In the genomic region with DNA sequence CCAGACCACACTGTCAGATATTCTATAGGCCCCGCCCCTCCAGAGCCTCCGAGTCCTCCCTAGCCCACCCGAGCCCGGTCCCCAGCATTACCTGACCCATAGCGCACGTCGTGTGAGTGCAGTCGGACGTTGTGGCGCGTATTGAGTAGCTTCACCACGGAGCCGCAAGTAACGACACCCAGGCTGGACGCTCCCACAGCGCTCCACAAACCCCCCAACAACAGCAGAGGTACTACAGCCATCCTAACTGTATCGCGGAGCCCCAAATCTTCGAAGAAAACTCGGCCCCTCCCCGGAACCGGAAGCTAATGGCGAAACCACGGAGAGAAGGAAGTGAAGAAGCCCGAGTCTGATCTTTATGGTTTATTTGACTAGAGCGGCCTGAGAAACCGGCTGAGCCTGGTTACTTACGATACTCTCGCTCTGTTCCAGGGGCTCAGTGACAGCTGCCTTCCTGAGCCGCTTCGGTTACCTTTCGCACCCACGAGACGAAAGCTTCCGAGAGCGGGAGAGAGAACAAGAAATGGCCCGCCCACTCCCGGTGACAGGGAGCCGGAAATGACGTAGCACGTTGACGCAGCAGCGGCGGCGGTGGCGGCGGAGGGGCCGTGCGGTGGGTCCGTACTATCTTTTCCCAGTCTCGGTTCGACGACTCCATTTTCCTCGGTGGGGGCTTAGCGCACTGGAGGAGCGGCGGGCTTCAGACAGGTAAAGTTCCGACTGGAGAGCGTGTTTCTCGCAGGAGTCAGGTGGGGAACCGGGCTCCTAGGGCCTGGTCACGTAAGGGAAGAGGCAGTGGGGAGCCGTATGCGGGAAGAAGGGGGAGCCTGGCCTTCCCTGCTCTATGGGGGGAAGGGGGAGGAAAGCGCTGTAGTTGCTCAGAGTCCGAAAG, we compare ENCODE assay signal across 8 cellular contexts. TPM values are rescaled to one million over a fixed set of nuclear protein-coding genes. Genes with fewer than 3 reads are reported as not detected.
DNase-seq lines count a peak whose midpoint lies in the region; ATAC-seq lines count a peak whose summit lies in the region.

Gene SDF2 (minus strand): TSS at position 272 of the 892 bp plus-strand sequence. CDS start 30 bp downstream, at position 242.
Gene SUPT6H (plus strand): TSS at position 571 of the 892 bp plus-strand sequence. CDS start 11,197 bp downstream, outside the sequence.

- in situ Hi-C loops in GM23248 (cut with MboI) = no loop called here

- no peaks in the 10 kb centered on the region for H3K36me3 ChIP-seq in GM23248 (ENCODE audit: low read depth)

- 0 out of 2 replicates have a peak, but pooled peaks cover 4% of the 10 kb centered on the region for H3F3A ChIP-seq in GM23248 (ENCODE audit: insufficient read depth)

- H3K9me3 Mint-ChIP-seq in activated T-helper 1 cell treated with anti-CD3 and anti-CD28 coated beads, Interleukin-12 subunit alpha, Interleukin-12 subunit beta, Interleukin-2, Interleukin-4 antibody, amounts not matched to agents 30 ng/mL and 10 ng/mL and 1 ng/mL, durations not matched to agents 14 hours and 24 hours and 36 hours = no peaks in the 10 kb centered on the region
- H3K9me3 Mint-ChIP-seq in naive thymus-derived CD8-positive, alpha-beta T cell = no peaks in the 10 kb centered on the region

- peak within 1 kb of the TSS; percentile 90 for H3K4me2 ChIP-seq in GM23248 (ENCODE audit: unreplicated experiment)

- H3K79me2 ChIP-seq in GM23248 (ENCODE audit: insufficient read depth) = peaks cover 100% of the 10 kb centered on the region

- no peaks in the 10 kb centered on the region for H3K27me3 Mint-ChIP-seq in activated T-helper 1 cell treated with anti-CD3 and anti-CD28 coated beads, Interleukin-12 subunit alpha, Interleukin-12 subunit beta, Interleukin-2, Interleukin-4 antibody, amounts not matched to agents 30 ng/mL and 10 ng/mL and 1 ng/mL, durations not matched to agents 14 hours and 24 hours and 36 hours (ENCODE audit: insufficient read depth)
- H3K27me3 Mint-ChIP-seq in naive thymus-derived CD8-positive, alpha-beta T cell = no peaks in the 10 kb centered on the region

- H3K4me3 ChIP-seq in GM23248 = peak within 1 kb of the TSS; percentile 96

- H3K27ac Mint-ChIP-seq in activated T-helper 1 cell treated with anti-CD3 and anti-CD28 coated beads, Interleukin-12 subunit alpha, Interleukin-12 subunit beta, Interleukin-2, Interleukin-4 antibody, amounts not matched to agents 30 ng/mL and 10 ng/mL and 1 ng/mL, durations not matched to agents 14 hours and 24 hours and 36 hours = peak within 1 kb of the TSS; percentile 99
- H3K27ac Mint-ChIP-seq in naive thymus-derived CD8-positive, alpha-beta T cell = peak within 1 kb of the TSS; percentile 99 to 100 (median 100)

- peaks cover 37% of the 10 kb centered on the region for H3K36me3 Mint-ChIP-seq in activated T-helper 1 cell treated with anti-CD3 and anti-CD28 coated beads, Interleukin-12 subunit alpha, Interleukin-12 subunit beta, Interleukin-2, Interleukin-4 antibody, amounts not matched to agents 30 ng/mL and 10 ng/mL and 1 ng/mL, durations not matched to agents 14 hours and 24 hours and 36 hours (ENCODE audit: low read depth)
- peaks cover 0 to 40% (median 18%) of the 10 kb centered on the region in 3 donors for H3K36me3 Mint-ChIP-seq in naive thymus-derived CD8-positive, alpha-beta T cell

- ATAC-seq in naive thymus-derived CD8-positive, alpha-beta T cell = peak; percentile 88 to 89

- peak within 1 kb of the TSS; percentile 100 for H3K4me3 Mint-ChIP-seq in activated T-helper 1 cell treated with anti-CD3 and anti-CD28 coated beads, Interleukin-12 subunit alpha, Interleukin-12 subunit beta, Interleukin-2, Interleukin-4 antibody, amounts not matched to agents 30 ng/mL and 10 ng/mL and 1 ng/mL, durations not matched to agents 14 hours and 24 hours and 36 hours
- H3K4me3 Mint-ChIP-seq in naive thymus-derived CD8-positive, alpha-beta T cell = peak within 1 kb of the TSS; percentile 94 to 100 (median 100)

- peak within 1 kb of the TSS; percentile 96 for H3K27ac ChIP-seq in GM23248

- DNase-seq in EH (ENCODE audit: low read depth) (peak; percentile 87), GM23248 (peak; percentile 96), LHCN-M2 (ENCODE audit: low read depth) (peak; percentile 81), RPMI7951 (ENCODE audit: low read depth) (peak; percentile 82), fibroblast of gingiva (ENCODE audit: low read depth) (peak; percentile 80)
- DNase-seq in activated T-helper 1 cell treated with anti-CD3 and anti-CD28 coated beads, Interleukin-12 subunit alpha, Interleukin-12 subunit beta, Interleukin-2, Interleukin-4 antibody, amounts not matched to agents 30 ng/mL and 10 ng/mL and 1 ng/mL, durations not matched to agents 14 hours and 24 hours and 36 hours (ENCODE audit: low spot score) = peak; percentile 90
- DNase-seq in naive thymus-derived CD8-positive, alpha-beta T cell = peak; percentile 86 to 98 (median 94)
- peak; percentile 89 to 99 (median 96) for DNase-seq in stimulated activated naive CD4-positive, alpha-beta T cell (lab: John Stamatoyannopoulos, UW)

- H3K4me1 Mint-ChIP-seq in activated T-helper 1 cell treated with anti-CD3 and anti-CD28 coated beads, Interleukin-12 subunit alpha, Interleukin-12 subunit beta, Interleukin-2, Interleukin-4 antibody, amounts not matched to agents 30 ng/mL and 10 ng/mL and 1 ng/mL, durations not matched to agents 14 hours and 24 hours and 36 hours (ENCODE audit: low read depth) = peaks cover 53% of the 10 kb centered on the region
- H3K4me1 Mint-ChIP-seq in naive thymus-derived CD8-positive, alpha-beta T cell = peaks cover 30 to 71% (median 65%) of the 10 kb centered on the region in 4 donors

- H3K9ac ChIP-seq in GM23248 = peak within 1 kb of the TSS; percentile 98

- peak within 1 kb of the TSS; percentile 97 for H2AFZ ChIP-seq in GM23248

- 1% methylated on average over 63 to 65 of the region's 66 CpGs for WGBS in GM23248 (ENCODE audit: low coverage in 1 of 2, low lambda C conversion rate in 2 of 2, missing lambda C conversion rate in 2 of 2), 2 experiments

- POLR2A ChIA-PET in naive thymus-derived CD8-positive, alpha-beta T cell (lab: Charles Lee) = interaction anchor here (0.6 to 4.6 kb wide), 21 partner anchors 9 to 580 kb away, joined by 3 to 62 read pairs (median 5); partner anchors contain the start of genes ALDOC, BLTP2, PHF12 and POLDIP2

- intact Hi-C loops in activated T-helper 1 cell treated with anti-CD3 and anti-CD28 coated beads, Interleukin-12 subunit alpha, Interleukin-12 subunit beta, Interleukin-2, Interleukin-4 antibody, amounts not matched to agents 30 ng/mL and 10 ng/mL and 1 ng/mL, durations not matched to agents 14 hours and 24 hours and 36 hours (cut with micrococcal nuclease) = loop anchor here (1.0 to 5.0 kb wide), 5 partner anchors 17 to 290 kb away; partner anchors contain the start of genes BLTP2, PHF12, PIGS and PROCA1

- no peaks in the 10 kb centered on the region for H3K27me3 ChIP-seq in GM23248 (replicated peaks; ENCODE audit: insufficient read depth)

- no peaks in the 10 kb centered on the region for H4K20me1 ChIP-seq in GM23248 (ENCODE audit: insufficient read depth)

- H3K9me3 ChIP-seq in GM23248 (ENCODE audit: low read depth) = no peaks in the 10 kb centered on the region

- peaks cover 23% of the 10 kb centered on the region for H3K4me1 ChIP-seq in GM23248 (ENCODE audit: insufficient read depth)

- H3K9me2 ChIP-seq in GM23248 (ENCODE audit: insufficient read depth) = no peaks in the 10 kb centered on the region

RNA-seq across cellular contexts. Expression of gene SDF2, which starts in this region (rescaled TPM):
- 52.3 and 64.4 TPM in 2 replicates for total RNA-seq in GM23248 (2014; rRNA removed; shearing (Covaris generic))
- 88.4 and 94.2 TPM in 2 replicates for polyA plus RNA-seq in GM23248 (2016; fragmentation: Nextera tagmentation; extraction: Ambion mirVana)
- 47.5 and 47.6 TPM in 2 replicates for total RNA-seq in LHCN-M2 (2014; rRNA removed)
- 59.7 TPM for polyA plus RNA-seq in LHCN-M2 (2012)
- 71.9 and 76.1 TPM in 2 replicates for total RNA-seq in RPMI7951 (2014; rRNA removed; shearing (Covaris generic))
- total RNA-seq in activated T-helper 1 cell treated with anti-CD3 and anti-CD28 coated beads, Interleukin-12 subunit alpha, Interleukin-12 subunit beta, Interleukin-2, Interleukin-4 antibody, amounts not matched to agents 30 ng/mL and 10 ng/mL and 1 ng/mL, durations not matched to agents 14 hours and 24 hours and 36 hours = 47.9 and 51.0 TPM in 2 replicates
- 10 to 100 TPM; 38.4 to 40.0 TPM for total RNA-seq in naive thymus-derived CD8-positive, alpha-beta T cell
- polyA plus RNA-seq in naive thymus-derived CD8-positive, alpha-beta T cell = 10 to 100 TPM; 55.8 to 76.3 (median 59.0) TPM

RNA-seq across cellular contexts. Expression of gene SUPT6H, which starts in this region (rescaled TPM):
- 39.7 and 45.0 TPM in 2 replicates for total RNA-seq in GM23248 (2014; rRNA removed; shearing (Covaris generic))
- 26.5 and 27.3 TPM in 2 replicates for polyA plus RNA-seq in GM23248 (2016; fragmentation: Nextera tagmentation; extraction: Ambion mirVana)
- 31.8 and 39.8 TPM in 2 replicates for total RNA-seq in LHCN-M2 (2014; rRNA removed)
- polyA plus RNA-seq in LHCN-M2 (2012) = 48.1 TPM
- 15.1 and 16.5 TPM in 2 replicates for total RNA-seq in RPMI7951 (2014; rRNA removed; shearing (Covaris generic))
- total RNA-seq in activated T-helper 1 cell treated with anti-CD3 and anti-CD28 coated beads, Interleukin-12 subunit alpha, Interleukin-12 subunit beta, Interleukin-2, Interleukin-4 antibody, amounts not matched to agents 30 ng/mL and 10 ng/mL and 1 ng/mL, durations not matched to agents 14 hours and 24 hours and 36 hours = 106 and 108 TPM in 2 replicates
- total RNA-seq in naive thymus-derived CD8-positive, alpha-beta T cell = 100 to 1,000 TPM in 1 of 2 experiments, 10 to 100 TPM in 1; 88.1 to 105 TPM
- polyA plus RNA-seq in naive thymus-derived CD8-positive, alpha-beta T cell = 10 to 100 TPM in 1 of 3 donors, 1 to 10 TPM in 2; 7.4 to 22.0 (median 10.0) TPM

Comparison
In these comparisons a context has a peak if more than half of its experiments do, and no peak if none do; other contexts are left out.
1. Peak in every context shown above with its lines: DNase-seq, ATAC-seq, H3K4me3 ChIP-seq and H3K27ac ChIP-seq.